ENCODE assay signal across 9 cellular contexts in genomic region chr5:149345892-149346222, GRCh38. TPM values are rescaled to one million over a fixed set of nuclear protein-coding genes. Genes with fewer than 3 reads are reported as not detected.
DNase-seq lines count a peak whose midpoint lies in the region; ATAC-seq and TF ChIP-seq lines count a peak whose summit lies in the region.
"Had no signal": no experiment of that assay in that cellular context is flagged by ENCODE, and none has a peak within 500 bp of the region (broad histone marks: within the 10 kb centered on the region; RNA-seq: fewer than 3 reads in every experiment).

No MANE protein-coding gene starts in this region.

- DNase-seq in Daoy (ENCODE audit: low read depth) (peak; percentile 12), HCEC 1CT (peak; percentile 24), RKO (ENCODE audit: low spot score) (peak; percentile 50), coronary artery (ENCODE audit: low spot score) (no peak), mesenchymal stem cell (peak; percentile 43), GM10248 (ENCODE audit: extremely low spot score) (no peak)

- no peaks in the 10 kb centered on the region for H3K27me3 ChIP-seq in mesenchymal stem cell (ENCODE audit: control insufficient read depth in 1 of 2, insufficient read depth in 1 of 2, low read length in 2 of 2)

- TF ChIP-seq CTCF in coronary artery (IDR thresholded peaks at IDR 0.05) = no peak
- no peak for TF ChIP-seq CTCF in GM10248 (IDR thresholded peaks at IDR 0.05; ENCODE audit: control extremely low read depth, extremely low read depth, low read depth, missing control alignments)

- H3K4me3 ChIP-seq in coronary artery = peak overlapping the region; percentile 79
- peak overlapping the region; percentile 91 to 100 for H3K4me3 ChIP-seq in mesenchymal stem cell (ENCODE audit: insufficient read depth in 1 of 2, low read depth in 1 of 2, low read length in 2 of 2)
- peak overlapping the region; percentile 78 for H3K4me3 ChIP-seq in urinary bladder (ENCODE audit: low read depth, low read length)

- peaks cover 15% of the 10 kb centered on the region for H3K79me1 ChIP-seq in mesenchymal stem cell (replicated peaks; ENCODE audit: low read length, poor library complexity, severe bottlenecking)

- H3K23ac ChIP-seq in mesenchymal stem cell (ENCODE audit: low read length in 2 of 2) = peak overlapping the region in 1 of 2 experiments; percentile 81

- peak overlapping the region; percentile 99 for H3K9ac ChIP-seq in mesenchymal stem cell (ENCODE audit: low read length)

- peak overlapping the region in 1 of 2 experiments; percentile 70 for H2BK12ac ChIP-seq in mesenchymal stem cell (ENCODE audit: low read length in 2 of 2)

- no peak overlapping the region for H2BK120ac ChIP-seq in mesenchymal stem cell (ENCODE audit: low read depth, low read length)

- POLR2A ChIA-PET in GM10248 (lab: Yijun Ruan, JAX) = interaction anchor here (1.2 kb wide), 1 partner anchor 26 kb away, joined by 3 read pairs; no protein-coding TSS in a partner anchor

- H3K4me1 ChIP-seq in mesenchymal stem cell (ENCODE audit: control insufficient read depth, insufficient read depth, low read depth, low read length) (peaks cover 1% of the 10 kb centered on the region), urinary bladder (ENCODE audit: insufficient read depth) (no peaks in the 10 kb centered on the region)

- H4K91ac ChIP-seq in mesenchymal stem cell (ENCODE audit: low read length) = peak overlapping the region; percentile 48

- peak overlapping the region; percentile 71 to 89 for H3K18ac ChIP-seq in mesenchymal stem cell (ENCODE audit: low read depth in 1 of 2, low read length in 2 of 2)

- H4K8ac ChIP-seq in mesenchymal stem cell (ENCODE audit: low read length) = peak overlapping the region; percentile 14

- WGBS in mesenchymal stem cell = under 1% methylated on average over 11 of the region's 11 CpGs
- under 1% methylated on average over 11 of the region's 11 CpGs for WGBS in urinary bladder

- H2BK5ac ChIP-seq in mesenchymal stem cell (ENCODE audit: low read depth, low read length, poor library complexity, severe bottlenecking) = no peak overlapping the region

- no peak overlapping the region for H2BK15ac ChIP-seq in mesenchymal stem cell (ENCODE audit: low read depth, poor library complexity, severe bottlenecking)

- peak overlapping the region in 1 of 2 experiments; percentile 86 for H3K4ac ChIP-seq in mesenchymal stem cell (ENCODE audit: low read depth in 1 of 2, low read length in 2 of 2)

- CTCF ChIA-PET in GM10248 (lab: Yijun Ruan, JAX) = interaction anchor here (1.7 to 6.2 kb wide), 4 partner anchors 10 to 36 kb away, joined by 4 to 50 read pairs (median 14); partner anchors contain the start of gene PCYOX1L

- peak overlapping the region; percentile 46 for H2AFZ ChIP-seq in mesenchymal stem cell (ENCODE audit: low read depth, low read length)

- H3K36me3 ChIP-seq in mesenchymal stem cell (ENCODE audit: control insufficient read depth in 1 of 2, insufficient read depth in 2 of 2, low read depth in 1 of 2, low read length in 2 of 2) (peaks cover 15 to 45% of the 10 kb centered on the region in 2 experiments), urinary bladder (ENCODE audit: insufficient read depth) (peaks cover 6% of the 10 kb centered on the region)

- H3K4me2 ChIP-seq in mesenchymal stem cell (ENCODE audit: low read length, poor library complexity, severe bottlenecking) = peak overlapping the region; percentile 69

- H2AK5ac ChIP-seq in mesenchymal stem cell (ENCODE audit: low read length, severe bottlenecking) = peak overlapping the region; percentile 11

- peak overlapping the region in 1 of 2 experiments; percentile 50 for H3K14ac ChIP-seq in mesenchymal stem cell (ENCODE audit: low read length in 2 of 2)

- no peaks in the 10 kb centered on the region for H3K9me3 ChIP-seq in mesenchymal stem cell (ENCODE audit: control insufficient read depth, low read length)

- H3K27ac ChIP-seq in coronary artery (peak overlapping the region; percentile 45 to 85), mesenchymal stem cell (ENCODE audit: low read length, poor library complexity, severe bottlenecking) (peak overlapping the region; percentile 65), urinary bladder (ENCODE audit: low read depth) (peak overlapping the region; percentile 80)

- no peak for ATAC-seq in GM18873 (IDR thresholded peaks at IDR 0.05; ENCODE audit: low FRiP score, unreplicated experiment)

RNA-seq across cellular contexts. Expression of gene GRPEL2, which starts 0.6 kb away (rescaled TPM):
- total RNA-seq in Daoy (2014; rRNA removed; shearing (Covaris generic)) = 30.7 and 33.4 TPM in 2 replicates
- polyA plus RNA-seq in mesenchymal stem cell (2013, experiment 1 of 2) = 9.4 TPM
- polyA plus RNA-seq in mesenchymal stem cell (2013, experiment 2 of 2) = 9.1 TPM
- 17.6 TPM for total RNA-seq in urinary bladder
- 5.1 TPM for polyA plus RNA-seq in urinary bladder

RNA-seq across cellular contexts. Expression of gene PCYOX1L, which starts 12.0 kb away (rescaled TPM):
- 13.1 and 17.1 TPM in 2 replicates for total RNA-seq in Daoy (2014; rRNA removed; shearing (Covaris generic))
- 13.0 TPM for polyA plus RNA-seq in mesenchymal stem cell (2013, experiment 1 of 2)
- polyA plus RNA-seq in mesenchymal stem cell (2013, experiment 2 of 2) = 13.3 TPM
- total RNA-seq in urinary bladder = 8.1 TPM
- polyA plus RNA-seq in urinary bladder = 7.8 TPM

RNA-seq across cellular contexts. Expression of gene IL17B, which starts 33.2 kb away (rescaled TPM):
- total RNA-seq in Daoy (2014; rRNA removed; shearing (Covaris generic)) = not detected in 2 replicates
- polyA plus RNA-seq in mesenchymal stem cell (2013, experiment 1 of 2) = 6.6 TPM
- 6.3 TPM for polyA plus RNA-seq in mesenchymal stem cell (2013, experiment 2 of 2)
- total RNA-seq in urinary bladder = 8.9 TPM
- polyA plus RNA-seq in urinary bladder = 3.7 TPM
- total RNA-seq: temporal lobe had no signal

Comparison
In these comparisons a context has a peak if more than half of its experiments do, and no peak if none do; other contexts are left out.
1. DNase-seq: peak in Daoy (single experiment), HCEC 1CT (single experiment), RKO (single experiment) and mesenchymal stem cell (single experiment); none in coronary artery (single experiment) and GM10248 (single experiment).
2. Peak in every context shown above with its lines, with median percentiles within 50 percentile points of each other: H3K27ac ChIP-seq and H3K4me3 ChIP-seq.